In the genomic region with DNA sequence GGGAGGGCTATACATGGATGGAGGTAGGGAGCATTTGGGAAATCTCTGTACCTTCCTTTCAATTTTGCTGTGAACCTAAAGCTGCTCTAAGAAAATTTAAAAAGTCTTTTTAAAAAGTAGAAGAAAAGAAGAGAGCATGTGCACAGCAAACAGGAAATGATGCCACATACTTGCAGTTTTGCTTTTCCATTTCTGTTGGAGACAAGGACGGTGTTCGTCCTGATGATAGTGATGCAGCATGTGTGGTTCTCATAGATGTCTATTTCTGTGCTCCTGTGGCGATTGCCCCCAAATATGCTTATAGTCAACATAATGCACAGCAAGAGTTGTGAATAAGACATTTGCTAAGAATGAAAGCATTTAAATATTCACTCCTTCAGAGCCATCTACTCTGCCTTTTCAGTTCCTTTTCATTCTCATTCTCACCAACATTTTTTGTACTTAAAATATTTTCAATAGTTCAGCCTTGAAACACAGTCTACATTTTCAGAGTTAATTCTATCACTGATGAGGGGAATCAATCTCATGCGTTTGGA, we compare ENCODE assay signal across 15 cellular contexts.
DNase-seq lines count a peak whose midpoint lies in the region; ATAC-seq and TF ChIP-seq lines count a peak whose summit lies in the region.
"Had no signal": no experiment of that assay in that cellular context is flagged by ENCODE, and none has a peak within 500 bp of the region (broad histone marks: within the 10 kb centered on the region; RNA-seq: fewer than 3 reads in every experiment).

No MANE protein-coding gene starts in this region.

- peaks cover 59% of the 10 kb centered on the region for H3K36me3 Mint-ChIP-seq in activated T-cell treated with anti-CD3 and anti-CD28 coated beads, Interleukin-2, amount 50 U/mL, for 4 hours (ENCODE audit: insufficient read depth)
- peaks cover 99% of the 10 kb centered on the region for H3K36me3 Mint-ChIP-seq in activated T-helper 17 cell treated with anti-CD3 and anti-CD28 coated beads, Interleukin-2, amount 50 U/mL, for 72 hours (ENCODE audit: low read depth)
- H3K36me3 Mint-ChIP-seq in natural killer cell treated with Interleukin-12 subunit alpha and Interleukin-12 subunit beta and Interleukin-15 and Interleukin-18, amount 100 ng/mL, for 72 hours = peaks cover 14% of the 10 kb centered on the region

- 77 to 79% methylated on average over 4 of the region's 4 CpGs for WGBS in esophagus squamous epithelium, 2 donors

- H3K9me3 Mint-ChIP-seq in activated T-cell treated with anti-CD3 and anti-CD28 coated beads, Interleukin-2, amount 50 U/mL, for 4 hours = peaks cover 5% of the 10 kb centered on the region
- H3K9me3 Mint-ChIP-seq in activated T-helper 17 cell treated with anti-CD3 and anti-CD28 coated beads, Interleukin-2, amount 50 U/mL, for 72 hours = no peaks in the 10 kb centered on the region
- H3K9me3 Mint-ChIP-seq in natural killer cell treated with Interleukin-12 subunit alpha and Interleukin-12 subunit beta and Interleukin-15 and Interleukin-18, amount 100 ng/mL, for 72 hours = peaks cover 3% of the 10 kb centered on the region

- no peaks in the 10 kb centered on the region for H3K36me3 ChIP-seq in esophagus squamous epithelium
- H3K36me3 ChIP-seq: stomach, uterus had no signal

- H3K9me3 ChIP-seq in esophagus squamous epithelium = no peaks in the 10 kb centered on the region
- H3K9me3 ChIP-seq: stomach, uterus had no signal

- no peak for TF ChIP-seq CTCF in esophagus squamous epithelium (IDR thresholded peaks at IDR 0.05)

- no peaks in the 10 kb centered on the region for H3K27me3 Mint-ChIP-seq in activated T-cell treated with anti-CD3 and anti-CD28 coated beads, Interleukin-2, amount 50 U/mL, for 4 hours (ENCODE audit: low read depth)
- no peaks in the 10 kb centered on the region for H3K27me3 Mint-ChIP-seq in activated T-helper 17 cell treated with anti-CD3 and anti-CD28 coated beads, Interleukin-2, amount 50 U/mL, for 72 hours
- no peaks in the 10 kb centered on the region for H3K27me3 Mint-ChIP-seq in natural killer cell treated with Interleukin-12 subunit alpha and Interleukin-12 subunit beta and Interleukin-15 and Interleukin-18, amount 100 ng/mL, for 72 hours

- peaks cover 0 to 25% (median 4%) of the 10 kb centered on the region in 3 donors for H3K4me1 ChIP-seq in esophagus squamous epithelium

- peak; percentile 16 to 28 for ATAC-seq in activated T-cell treated with anti-CD3 and anti-CD28 coated beads, Interleukin-2, amount 50 U/mL, for 4 hours
- ATAC-seq in HG02885 (IDR thresholded peaks at IDR 0.05; ENCODE audit: poor library complexity, unreplicated experiment) = peak; percentile 43
- peak; percentile 25 for ATAC-seq in activated T-helper 17 cell treated with anti-CD3 and anti-CD28 coated beads, Interleukin-2, amount 50 U/mL, for 72 hours (replicated peaks)
- no peak for ATAC-seq in natural killer cell treated with Interleukin-12 subunit alpha and Interleukin-12 subunit beta and Interleukin-15 and Interleukin-18, amount 100 ng/mL, for 72 hours
- ATAC-seq: left lobe of liver had no signal

- no peak overlapping the region for H3K4me3 ChIP-seq in esophagus squamous epithelium
- H3K4me3 ChIP-seq: stomach, uterus had no signal

- H3K27ac Mint-ChIP-seq in activated T-helper 17 cell treated with anti-CD3 and anti-CD28 coated beads, Interleukin-2, amount 50 U/mL, for 72 hours = peak overlapping the region; percentile 81
- peak overlapping the region; percentile 85 to 97 for H3K27ac Mint-ChIP-seq in natural killer cell treated with Interleukin-12 subunit alpha and Interleukin-12 subunit beta and Interleukin-15 and Interleukin-18, amount 100 ng/mL, for 72 hours

- no peak overlapping the region for H3K27ac ChIP-seq in esophagus squamous epithelium
- H3K27ac ChIP-seq: stomach had no signal

- H3K27me3 ChIP-seq in esophagus squamous epithelium = no peaks in the 10 kb centered on the region
- H3K27me3 ChIP-seq: stomach, uterus had no signal

- peak overlapping the region; percentile 47 for H3K4me3 Mint-ChIP-seq in activated T-cell treated with anti-CD3 and anti-CD28 coated beads, Interleukin-2, amount 50 U/mL, for 4 hours
- H3K4me3 Mint-ChIP-seq in activated T-helper 17 cell treated with anti-CD3 and anti-CD28 coated beads, Interleukin-2, amount 50 U/mL, for 72 hours = peak overlapping the region; percentile 55
- peak overlapping the region; percentile 74 for H3K4me3 Mint-ChIP-seq in natural killer cell treated with Interleukin-12 subunit alpha and Interleukin-12 subunit beta and Interleukin-15 and Interleukin-18, amount 100 ng/mL, for 72 hours

- DNase-seq in activated T-cell treated with anti-CD3 and anti-CD28 coated beads, Interleukin-2, amount 50 U/mL, for 4 hours = no peak
- DNase-seq in activated T-cell treated with anti-CD3 and anti-CD28 coated beads for 4 hours (no peak), amniotic stem cell (lab: John Stamatoyannopoulos, UW) (no peak), esophagus squamous epithelium (lab: John Stamatoyannopoulos, UW) (no peak), DMS114 treated with DMSO at 0.1 percent for 48 hours (lab: John Stamatoyannopoulos, UW; ENCODE audit: unreplicated experiment) (no peak)
- DNase-seq in natural killer cell treated with Interleukin-12 subunit alpha and Interleukin-12 subunit beta and Interleukin-15 and Interleukin-18, amount 100 ng/mL, for 72 hours (ENCODE audit: low spot score) = no peak
- DNase-seq: KG1, NCI-H2171, RPMI8226, small intestine, stomach, uterus had no signal

- TF ChIP-seq POLR2A in esophagus squamous epithelium (IDR thresholded peaks at IDR 0.05) = no peak

- H3K4me1 Mint-ChIP-seq in activated T-cell treated with anti-CD3 and anti-CD28 coated beads, Interleukin-2, amount 50 U/mL, for 4 hours (ENCODE audit: low read depth) = peaks cover 81% of the 10 kb centered on the region
- peaks cover 53% of the 10 kb centered on the region for H3K4me1 Mint-ChIP-seq in activated T-helper 17 cell treated with anti-CD3 and anti-CD28 coated beads, Interleukin-2, amount 50 U/mL, for 72 hours
- peaks cover 47 to 59% of the 10 kb centered on the region in 2 donors for H3K4me1 Mint-ChIP-seq in natural killer cell treated with Interleukin-12 subunit alpha and Interleukin-12 subunit beta and Interleukin-15 and Interleukin-18, amount 100 ng/mL, for 72 hours (ENCODE audit: low read depth in 2 of 2)

- intact Hi-C loops in esophagus squamous epithelium (cut with DNase I) = no loop called here

Comparison
In these comparisons a context has a peak if more than half of its experiments do, and no peak if none do; other contexts are left out.
1. ATAC-seq: peak in activated T-cell treated with anti-CD3 and anti-CD28 coated beads, Interleukin-2, amount 50 U/mL, for 4 hours (2 of 2), HG02885 (single experiment) and activated T-helper 17 cell treated with anti-CD3 and anti-CD28 coated beads, Interleukin-2, amount 50 U/mL, for 72 hours (single experiment); none in natural killer cell treated with Interleukin-12 subunit alpha and Interleukin-12 subunit beta and Interleukin-15 and Interleukin-18, amount 100 ng/mL, for 72 hours (0 of 2).
2. Peak in every context shown above with its lines, with median percentiles within 50 percentile points of each other: H3K4me3 Mint-ChIP-seq.